In genomic region chr9:36471359-36471758, GRCh38 we compare ENCODE assay signal across 9 cellular contexts.
DNase-seq lines count a peak whose midpoint lies in the region; ATAC-seq, FAIRE-seq and TF ChIP-seq lines count a peak whose summit lies in the region.
"Had no signal": no experiment of that assay in that cellular context is flagged by ENCODE, and none has a peak within 500 bp of the region (broad histone marks: within the 10 kb centered on the region; RNA-seq: fewer than 3 reads in every experiment).

No MANE protein-coding gene starts in this region.

- no peaks in the 10 kb centered on the region for H3K9me3 Mint-ChIP-seq in activated T-cell treated with anti-CD3 and anti-CD28 coated beads, Interleukin-2, amount 50 U/mL, for 24 hours
- no peaks in the 10 kb centered on the region for H3K9me3 Mint-ChIP-seq in astrocyte (ENCODE audit: unreplicated experiment)

- no peak overlapping the region for H2AFZ ChIP-seq in astrocyte (ENCODE audit: low read depth, low read length)

- DNase-seq in activated T-cell treated with anti-CD3 and anti-CD28 coated beads, Interleukin-2, amount 50 U/mL, for 24 hours: no peak
- no peak for DNase-seq in activated T-cell treated with anti-CD3 and anti-CD28 coated beads, Interleukin-2, amount 50 U/mL, for 48 hours
- DNase-seq in astrocyte (ENCODE audit: low read depth) (no peak), lung (ENCODE audit: low spot score) (no peak), tibial artery (no peak), NK-92 (lab: John Stamatoyannopoulos, UW; ENCODE audit: unreplicated experiment) (no peak), ecto neural progenitor cell (ENCODE audit: low spot score) (no peak)
- no peak for DNase-seq in NK-92 treated with Interleukin-12 subunit alpha and Interleukin-12 subunit beta, amount 100 ng/mL, for 24 hours (lab: John Stamatoyannopoulos, UW)
- DNase-seq: NCI-H2081 treated with DMSO at 0.1 percent for 48 hours had no signal

- no peaks in the 10 kb centered on the region for H3K27me3 ChIP-seq in astrocyte (ENCODE audit: insufficient read depth, low read length)
- H3K27me3 ChIP-seq in lung (ENCODE audit: control insufficient read depth, insufficient read depth): no peaks in the 10 kb centered on the region
- no peaks in the 10 kb centered on the region for H3K27me3 ChIP-seq in tibial artery

- peaks cover 28% of the 10 kb centered on the region for H3K79me2 ChIP-seq in astrocyte (ENCODE audit: insufficient read depth, low read length)

- H3K36me3 ChIP-seq in astrocyte (ENCODE audit: insufficient read depth, low read length) (no peaks in the 10 kb centered on the region), lung (ENCODE audit: control insufficient read depth in 2 of 2, insufficient read depth in 2 of 2, low read length in 2 of 2) (no peaks in the 10 kb centered on the region), tibial artery (no peaks in the 10 kb centered on the region)

- no peaks in the 10 kb centered on the region for H3K27me3 Mint-ChIP-seq in activated T-cell treated with anti-CD3 and anti-CD28 coated beads, Interleukin-2, amount 50 U/mL, for 24 hours
- no peaks in the 10 kb centered on the region for H3K27me3 Mint-ChIP-seq in astrocyte (ENCODE audit: low read depth, unreplicated experiment)

- H3K27ac ChIP-seq in astrocyte (ENCODE audit: low read depth, low read length): no peak overlapping the region
- peak overlapping the region; percentile 70 to 89 for H3K27ac ChIP-seq in lung (ENCODE audit: low read depth in 1 of 2, low read length in 1 of 2)
- H3K27ac ChIP-seq in tibial artery: peak overlapping the region; percentile 70

- H3K36me3 Mint-ChIP-seq in activated T-cell treated with anti-CD3 and anti-CD28 coated beads, Interleukin-2, amount 50 U/mL, for 24 hours (ENCODE audit: low read depth): peaks cover 18% of the 10 kb centered on the region
- H3K36me3 Mint-ChIP-seq in astrocyte (ENCODE audit: low read depth, unreplicated experiment): no peaks in the 10 kb centered on the region

- H3K4me3 ChIP-seq in astrocyte (ENCODE audit: insufficient read depth, low read depth, low read length) (no peak overlapping the region), lung (no peak overlapping the region), tibial artery (peak overlapping the region; percentile 24 to 46)

- WGBS in lung, 2 donors: 30 to 68% methylated on average over 3 of the region's 3 CpGs

- intact Hi-C loops in tibial artery (cut with DNase I; ENCODE audit: low total_unique reads): no loop called here

- TF ChIP-seq CTCF in astrocyte (IDR thresholded peaks at IDR 0.05; ENCODE audit: insufficient read depth, low read depth, low read length): no peak
- TF ChIP-seq CTCF in lung (IDR thresholded peaks at IDR 0.05; ENCODE audit: control extremely low read depth, extremely low read depth): no peak
- TF ChIP-seq CTCF in tibial artery (IDR thresholded peaks at IDR 0.05): no peak

- peak overlapping the region; percentile 80 for H3K4me2 ChIP-seq in astrocyte (ENCODE audit: low read length)

- H3K27ac Mint-ChIP-seq in activated T-cell treated with anti-CD3 and anti-CD28 coated beads, Interleukin-2, amount 50 U/mL, for 24 hours: peak overlapping the region; percentile 90
- H3K27ac Mint-ChIP-seq in astrocyte (ENCODE audit: unreplicated experiment): peak overlapping the region; percentile 10

- ATAC-seq in lung (ENCODE audit: insufficient read depth, low FRiP score): no peak

- no peak overlapping the region for H3K4me3 Mint-ChIP-seq in activated T-cell treated with anti-CD3 and anti-CD28 coated beads, Interleukin-2, amount 50 U/mL, for 24 hours
- H3K4me3 Mint-ChIP-seq in astrocyte (ENCODE audit: unreplicated experiment): peak overlapping the region; percentile 55

- peaks cover 22% of the 10 kb centered on the region for H4K20me1 ChIP-seq in astrocyte (ENCODE audit: insufficient read depth, low read length)

- peak overlapping the region; percentile 57 for H3K9ac ChIP-seq in astrocyte (ENCODE audit: low read length)

- no peaks in the 10 kb centered on the region for H3K4me1 ChIP-seq in astrocyte (ENCODE audit: insufficient read depth, low read length)
- peaks cover 3 to 7% of the 10 kb centered on the region in 2 donors for H3K4me1 ChIP-seq in lung (ENCODE audit: control insufficient read depth in 2 of 2, insufficient read depth in 2 of 2, low read length in 2 of 2)
- H3K4me1 ChIP-seq in tibial artery: peaks cover 0 to 17% (median 12%) of the 10 kb centered on the region in 4 donors

- FAIRE-seq in astrocyte (lab: Jason Lieb, UNC): no peak

- H3K4me1 Mint-ChIP-seq in activated T-cell treated with anti-CD3 and anti-CD28 coated beads, Interleukin-2, amount 50 U/mL, for 24 hours (ENCODE audit: low read depth): peaks cover 42% of the 10 kb centered on the region
- peaks cover 15% of the 10 kb centered on the region for H3K4me1 Mint-ChIP-seq in astrocyte (ENCODE audit: low read depth, unreplicated experiment)

- H3K9me3 ChIP-seq in astrocyte (ENCODE audit: insufficient read depth, low read depth, low read length): no peaks in the 10 kb centered on the region
- H3K9me3 ChIP-seq in lung (ENCODE audit: control insufficient read depth in 2 of 2, insufficient read depth in 1 of 2, low read length in 1 of 2): no peaks in the 10 kb centered on the region
- H3K9me3 ChIP-seq in tibial artery: no peaks in the 10 kb centered on the region

Comparison
In these comparisons a context has a peak if more than half of its experiments do, and no peak if none do; other contexts are left out.
1. H3K4me3 ChIP-seq: peak in tibial artery (2 of 2); none in astrocyte (single experiment) and lung (single experiment).